8 cellular contexts compared by ENCODE assay signal in the genomic region with DNA sequence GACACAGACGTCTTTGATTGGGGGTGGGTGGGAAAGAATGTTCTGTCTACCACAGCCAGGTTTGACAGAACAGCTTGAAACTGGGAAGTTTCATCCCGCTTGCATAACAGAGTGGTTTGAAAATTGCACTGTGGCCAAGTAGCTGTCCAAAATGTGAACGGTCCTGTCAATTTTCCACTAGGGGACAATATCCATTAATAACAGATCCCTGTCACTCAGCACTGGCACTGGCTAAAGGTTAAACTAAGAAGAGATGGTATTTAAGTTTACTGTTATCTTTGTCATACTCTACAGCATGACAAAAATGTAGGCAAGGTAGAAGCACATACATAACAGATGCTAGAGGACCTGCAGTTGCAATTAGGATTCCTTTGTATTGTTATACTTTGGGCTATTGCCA. TPM values are rescaled to one million over a fixed set of nuclear protein-coding genes. Genes with fewer than 3 reads are reported as not detected.
DNase-seq lines count a peak whose midpoint lies in the region; ATAC-seq and TF ChIP-seq lines count a peak whose summit lies in the region.

No MANE protein-coding gene starts in this region.

- POLR2A ChIA-PET in HEK293 (lab: Yijun Ruan, JAX), result interaction anchor here (0.7 kb wide), 1 partner anchor 63 kb away, joined by 3 read pairs; no protein-coding TSS in a partner anchor

- DNase-seq in GM04504 (ENCODE audit: low read depth), result peak; percentile 3
- DNase-seq in NCI-H446 treated with DMSO at 0.1 percent for 48 hours (lab: John Stamatoyannopoulos, UW), result peak; percentile 4
- DNase-seq in fibroblast of peridontal ligament (ENCODE audit: extremely low read depth), result peak; percentile 61
- DNase-seq in NCI-H2081 treated with DMSO at 0.1 percent for 48 hours (lab: John Stamatoyannopoulos, UW), result no peak
- no peak for DNase-seq in midbrain (lab: John Stamatoyannopoulos, UW)
- no peak for DNase-seq in activated T-helper 1 cell treated with anti-CD3 and anti-CD28 coated beads, Interleukin-12 subunit alpha, Interleukin-12 subunit beta, Interleukin-2, Interleukin-4 antibody, amounts not matched to agents 30 ng/mL and 10 ng/mL and 1 ng/mL, durations not matched to agents 14 hours and 24 hours and 36 hours (ENCODE audit: low spot score)

- CTCF ChIA-PET in HEK293 (lab: Yijun Ruan, JAX), result interaction anchor here (0.6 to 1.3 kb wide), 10 partner anchors 17 to 1228 kb away, joined by 3 to 6 read pairs (median 4); no protein-coding TSS in a partner anchor

- ATAC-seq in GM18517 (IDR thresholded peaks at IDR 0.05; ENCODE audit: unreplicated experiment), result no peak

- no peak overlapping the region for H3K4me3 ChIP-seq in HEK293 (ENCODE audit: low read depth, low read length)

- H3K4me1 Mint-ChIP-seq in activated T-helper 1 cell treated with anti-CD3 and anti-CD28 coated beads, Interleukin-12 subunit alpha, Interleukin-12 subunit beta, Interleukin-2, Interleukin-4 antibody, amounts not matched to agents 30 ng/mL and 10 ng/mL and 1 ng/mL, durations not matched to agents 14 hours and 24 hours and 36 hours (ENCODE audit: low read depth), result no peaks in the 10 kb centered on the region

- peaks cover 12% of the 10 kb centered on the region for H3K27me3 Mint-ChIP-seq in activated T-helper 1 cell treated with anti-CD3 and anti-CD28 coated beads, Interleukin-12 subunit alpha, Interleukin-12 subunit beta, Interleukin-2, Interleukin-4 antibody, amounts not matched to agents 30 ng/mL and 10 ng/mL and 1 ng/mL, durations not matched to agents 14 hours and 24 hours and 36 hours (ENCODE audit: insufficient read depth)

- no peaks in the 10 kb centered on the region for H3K4me1 ChIP-seq in HEK293 (ENCODE audit: control insufficient read depth, insufficient read depth, low read length)

- TF ChIP-seq CTCF in HEK293 (tag by site-specific recombination; IDR thresholded peaks at IDR 0.05), result no peak

- no peaks in the 10 kb centered on the region for H3K9me3 ChIP-seq in HEK293 (ENCODE audit: control insufficient read depth, insufficient read depth, low read depth, low read length)

- no peaks in the 10 kb centered on the region for H3K9me3 Mint-ChIP-seq in activated T-helper 1 cell treated with anti-CD3 and anti-CD28 coated beads, Interleukin-12 subunit alpha, Interleukin-12 subunit beta, Interleukin-2, Interleukin-4 antibody, amounts not matched to agents 30 ng/mL and 10 ng/mL and 1 ng/mL, durations not matched to agents 14 hours and 24 hours and 36 hours

- no peaks in the 10 kb centered on the region for H3K36me3 ChIP-seq in HEK293 (ENCODE audit: control insufficient read depth in 2 of 2, insufficient read depth in 1 of 2, low read length in 2 of 2)

- no peak overlapping the region for H3K4me3 Mint-ChIP-seq in activated T-helper 1 cell treated with anti-CD3 and anti-CD28 coated beads, Interleukin-12 subunit alpha, Interleukin-12 subunit beta, Interleukin-2, Interleukin-4 antibody, amounts not matched to agents 30 ng/mL and 10 ng/mL and 1 ng/mL, durations not matched to agents 14 hours and 24 hours and 36 hours

- H3K27ac ChIP-seq in HEK293 (ENCODE audit: extremely low read depth, low read depth, low read length), result no peak overlapping the region

- no peak overlapping the region for H3K27ac Mint-ChIP-seq in activated T-helper 1 cell treated with anti-CD3 and anti-CD28 coated beads, Interleukin-12 subunit alpha, Interleukin-12 subunit beta, Interleukin-2, Interleukin-4 antibody, amounts not matched to agents 30 ng/mL and 10 ng/mL and 1 ng/mL, durations not matched to agents 14 hours and 24 hours and 36 hours

- intact Hi-C loops in activated T-helper 1 cell treated with anti-CD3 and anti-CD28 coated beads, Interleukin-12 subunit alpha, Interleukin-12 subunit beta, Interleukin-2, Interleukin-4 antibody, amounts not matched to agents 30 ng/mL and 10 ng/mL and 1 ng/mL, durations not matched to agents 14 hours and 24 hours and 36 hours (cut with micrococcal nuclease), result loop anchor here (5.0 kb wide), 1 partner anchor 115 kb away; no protein-coding TSS in a partner anchor

- H3K36me3 Mint-ChIP-seq in activated T-helper 1 cell treated with anti-CD3 and anti-CD28 coated beads, Interleukin-12 subunit alpha, Interleukin-12 subunit beta, Interleukin-2, Interleukin-4 antibody, amounts not matched to agents 30 ng/mL and 10 ng/mL and 1 ng/mL, durations not matched to agents 14 hours and 24 hours and 36 hours (ENCODE audit: low read depth), result no peaks in the 10 kb centered on the region

TF ChIP-seq in HEK293, 187 proteins besides CTCF, POLR2A, EP300 and RAD21:
- TF ChIP-seq TCF7L2 (IDR thresholded peaks at IDR 0.05; ENCODE audit: borderline replicate concordance, low read depth, low read length), result no peak
- TF ChIP-seq ZNF654 (tag by site-specific recombination; IDR thresholded peaks at IDR 0.05; ENCODE audit: low read depth), result peak; percentile 40

RNA-seq across cellular contexts. Expression of a gene that starts 55.6 kb away (rescaled TPM):
- not detected in 2 replicates for total RNA-seq in activated T-helper 1 cell treated with anti-CD3 and anti-CD28 coated beads, Interleukin-12 subunit alpha, Interleukin-12 subunit beta, Interleukin-2, Interleukin-4 antibody, amounts not matched to agents 30 ng/mL and 10 ng/mL and 1 ng/mL, durations not matched to agents 14 hours and 24 hours and 36 hours

Comparison
In these comparisons a context has a peak if more than half of its experiments do, and no peak if none do; other contexts are left out.
1. DNase-seq: peak in GM04504 (single experiment), NCI-H446 treated with DMSO at 0.1 percent for 48 hours (single experiment) and fibroblast of peridontal ligament (single experiment); none in NCI-H2081 treated with DMSO at 0.1 percent for 48 hours (single experiment), midbrain (single experiment) and activated T-helper 1 cell treated with anti-CD3 and anti-CD28 coated beads, Interleukin-12 subunit alpha, Interleukin-12 subunit beta, Interleukin-2, Interleukin-4 antibody, amounts not matched to agents 30 ng/mL and 10 ng/mL and 1 ng/mL, durations not matched to agents 14 hours and 24 hours and 36 hours (single experiment).